10 cellular contexts compared by ENCODE assay signal in the genomic region with DNA sequence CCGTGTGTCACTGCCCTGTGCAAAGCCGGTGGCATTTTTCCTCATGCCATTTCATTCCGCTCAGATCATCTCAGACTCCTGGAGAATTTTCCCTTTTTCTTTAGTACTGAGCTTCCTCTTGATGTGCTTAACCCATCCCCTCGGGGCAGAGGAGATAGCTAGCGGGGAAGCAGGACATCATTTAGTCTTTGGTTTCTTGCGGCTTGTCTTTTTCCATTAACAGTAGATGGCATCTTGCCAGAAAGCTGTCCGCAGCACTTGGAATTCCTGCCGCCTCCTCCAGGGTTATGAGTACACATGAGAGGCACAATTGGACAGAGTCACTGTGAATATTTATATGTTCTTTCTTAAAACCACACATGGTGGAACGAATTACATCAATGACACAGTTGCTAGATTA.
DNase-seq lines count a peak whose midpoint lies in the region; ATAC-seq and TF ChIP-seq lines count a peak whose summit lies in the region.
"Had no signal": no experiment of that assay in that cellular context is flagged by ENCODE, and none has a peak within 500 bp of the region (broad histone marks: within the 10 kb centered on the region; RNA-seq: fewer than 3 reads in every experiment).

No MANE protein-coding gene starts in this region.

- H3K4me3 ChIP-seq in right lobe of liver (no peak overlapping the region), OCI-LY7 (ENCODE audit: low read depth, low read length, poor library complexity, severe bottlenecking) (no peak overlapping the region)

- H3K4me2 ChIP-seq in OCI-LY7 (ENCODE audit: low read length) = no peak overlapping the region

- H4K20me1 ChIP-seq in OCI-LY7 (ENCODE audit: insufficient read depth, low read length) = no peaks in the 10 kb centered on the region

- WGBS in right lobe of liver (ENCODE audit: insufficient coverage, low coverage, low lambda C conversion rate, missing lambda C conversion rate) = 22% methylated on average over 9 of the region's 9 CpGs

- H3K79me2 ChIP-seq in OCI-LY7 (ENCODE audit: insufficient read depth, low read depth, low read length) = no peaks in the 10 kb centered on the region

- intact Hi-C loops in right lobe of liver (cut with DNase I) (loop anchor here in 1 of 2 donors (5.0 kb wide), 1 partner anchor 45 kb away; no protein-coding TSS in a partner anchor), OCI-LY7 (cut with micrococcal nuclease; ENCODE audit: unreplicated experiment) (no loop called here)

- H3K27me3 ChIP-seq in right lobe of liver = no peaks in the 10 kb centered on the region

- H3K9me2 ChIP-seq in OCI-LY7 (ENCODE audit: insufficient read depth, low read length) = no peaks in the 10 kb centered on the region

- no peaks in the 10 kb centered on the region for H3K36me3 ChIP-seq in right lobe of liver
- H3K36me3 ChIP-seq in OCI-LY7 (ENCODE audit: insufficient read depth, low read length) = no peaks in the 10 kb centered on the region

- CTCF ChIA-PET in OCI-LY7 (lab: Charles Lee; ENCODE audit: unreplicated experiment) = no interaction called here

- no TSS peak for BruUV-seq in OCI-LY7 (replicated peaks; lab: Mats Ljungman, UMichigan)

- H3K4me1 ChIP-seq in right lobe of liver (peaks cover 0 to 81% (median 22%) of the 10 kb centered on the region in 4 donors), OCI-LY7 (ENCODE audit: insufficient read depth, low read length, poor library complexity, severe bottlenecking) (no peaks in the 10 kb centered on the region)

- DNase-seq in COLO668 (lab: John Stamatoyannopoulos, UW; ENCODE audit: unreplicated experiment) = peak; percentile 32
- DNase-seq in NCI-H2107 treated with DMSO at 0.1 percent for 48 hours (lab: John Stamatoyannopoulos, UW; ENCODE audit: unreplicated experiment) = peak; percentile 20
- peak; percentile 31 for DNase-seq in brain pericyte (ENCODE audit: low read depth, low spot score)
- DNase-seq in right lobe of liver = no peak
- no peak for DNase-seq in OCI-LY7 (ENCODE audit: low spot score)
- DNase-seq in SW480 (ENCODE audit: low spot score) = no peak
- DNase-seq: NCI-H2081 treated with DMSO at 0.1 percent for 48 hours, occipital lobe had no signal

- peak in 1 of 4 donors; percentile 26 for TF ChIP-seq CTCF in right lobe of liver (IDR thresholded peaks at IDR 0.05)
- TF ChIP-seq CTCF in OCI-LY7 (conservative IDR thresholded peaks at IDR 0.05; ENCODE audit: low read length) = no peak

- peak in 1 of 4 donors; percentile 8 for ATAC-seq in right lobe of liver
- ATAC-seq in HG02852 (IDR thresholded peaks at IDR 0.05; ENCODE audit: unreplicated experiment) = no peak
- no peak for ATAC-seq in HG03039 (IDR thresholded peaks at IDR 0.05; ENCODE audit: unreplicated experiment)

- no peak for TF ChIP-seq POLR2A in right lobe of liver (IDR thresholded peaks at IDR 0.05)

- H3K27ac ChIP-seq in right lobe of liver (peak overlapping the region; percentile 29 to 99 (median 76)), OCI-LY7 (ENCODE audit: low read depth, low read length, poor library complexity, severe bottlenecking) (no peak overlapping the region)

- H2AFZ ChIP-seq in OCI-LY7 (ENCODE audit: low read length) = no peak overlapping the region

- H3K9me3 ChIP-seq in right lobe of liver (no peaks in the 10 kb centered on the region), OCI-LY7 (ENCODE audit: low read length) (no peaks in the 10 kb centered on the region)

- POLR2A ChIA-PET in OCI-LY7 (lab: Charles Lee) = no interaction called here

Comparison
In these comparisons a context has a peak if more than half of its experiments do, and no peak if none do; other contexts are left out.
1. DNase-seq: peak in COLO668 (single experiment), NCI-H2107 treated with DMSO at 0.1 percent for 48 hours (single experiment) and brain pericyte (single experiment); none in right lobe of liver (0 of 3), OCI-LY7 (single experiment) and SW480 (single experiment).